Comparison of ENCODE assay signal across 27 cellular contexts in genomic region chr5:177141496-177141895, GRCh38. TPM values are rescaled to one million over a fixed set of nuclear protein-coding genes. Genes with fewer than 3 reads are reported as not detected.
A peak's percentile ranks its signal among the peaks of the same experiment; 100 is the strongest.
DNase-seq lines count a peak whose midpoint lies in the region; ATAC-seq and TF ChIP-seq lines count a peak whose summit lies in the region.
"Had no signal": no experiment of that assay in that cellular context is flagged by ENCODE, and none has a peak within 500 bp of the region (broad histone marks: within the 10 kb centered on the region; RNA-seq: fewer than 3 reads in every experiment).

No MANE protein-coding gene starts in this region.

- no peak for ATAC-seq in GM23338
- ATAC-seq in central memory CD8-positive, alpha-beta T cell (replicated peaks; ENCODE audit: extremely low read depth, poor library complexity, severe bottlenecking), result no peak
- ATAC-seq in GM19023 (IDR thresholded peaks at IDR 0.05; ENCODE audit: unreplicated experiment), result no peak
- ATAC-seq in GM21619 (IDR thresholded peaks at IDR 0.05; ENCODE audit: unreplicated experiment), result no peak
- ATAC-seq: left lobe of liver; stimulated activated naive CD8-positive, alpha-beta T cell treated with anti-CD3 and anti-CD28 coated beads, Interleukin-15, amount 100 ng/mL, for 72 hours had no signal

- peaks cover 8% of the 10 kb centered on the region for H3K4me1 ChIP-seq in GM23338 (ENCODE audit: insufficient read depth)

- TF ChIP-seq CTCF in GM23338 (conservative IDR thresholded peaks at IDR 0.05; ENCODE audit: low read depth in 2 of 2), result no peak
- TF ChIP-seq CTCF in nephron progenitor cell (IDR thresholded peaks at IDR 0.05), result no peak

- peaks cover 100% of the 10 kb centered on the region for H3K79me2 ChIP-seq in GM23338 (replicated peaks; ENCODE audit: insufficient read depth)

- no peak overlapping the region for H3K4me2 ChIP-seq in GM23338

- H3K27ac ChIP-seq in GM23338 (ENCODE audit: low read depth), result 0 out of 2 replicates have a peak overlapping the region, but pooled peaks have one; percentile 18
- H3K27ac ChIP-seq: 22Rv1, C4-2B, esophagus squamous epithelium, Peyer's patch had no signal

- H2AFZ ChIP-seq in GM23338, result no peak overlapping the region

- H3K27ac Mint-ChIP-seq in T-helper 1 cell treated with Interleukin-12 subunit alpha and Interleukin-12 subunit beta and Interleukin-4 antibody, amounts not matched to agents 30 μg/mL and 1 μg/mL, for 36 hours, result peak overlapping the region; percentile 15
- H3K27ac Mint-ChIP-seq in GM23338, result no peak overlapping the region
- H3K27ac Mint-ChIP-seq in central memory CD8-positive, alpha-beta T cell (ENCODE audit: low read depth), result peak overlapping the region; percentile 80
- H3K27ac Mint-ChIP-seq in nephron progenitor cell, result peak overlapping the region; percentile 71
- H3K27ac Mint-ChIP-seq: stimulated activated naive CD8-positive, alpha-beta T cell treated with anti-CD3 and anti-CD28 coated beads, Interleukin-15, amount 100 ng/mL, for 72 hours had no signal

- H3K27me3 Mint-ChIP-seq in T-helper 1 cell treated with Interleukin-12 subunit alpha and Interleukin-12 subunit beta and Interleukin-4 antibody, amounts not matched to agents 30 μg/mL and 1 μg/mL, for 36 hours (ENCODE audit: low read depth), result no peaks in the 10 kb centered on the region
- H3K27me3 Mint-ChIP-seq in GM23338 (ENCODE audit: insufficient read depth, low read depth, poor library complexity) (peaks cover 7% of the 10 kb centered on the region), nephron progenitor cell (ENCODE audit: low read depth, poor library complexity) (peaks cover 3% of the 10 kb centered on the region)
- no peaks in the 10 kb centered on the region for H3K27me3 Mint-ChIP-seq in central memory CD8-positive, alpha-beta T cell
- H3K27me3 Mint-ChIP-seq: naive B cell; stimulated activated naive CD8-positive, alpha-beta T cell treated with anti-CD3 and anti-CD28 coated beads, Interleukin-15, amount 100 ng/mL, for 72 hours had no signal

- peaks cover 37% of the 10 kb centered on the region for H3F3A ChIP-seq in GM23338 (replicated peaks; ENCODE audit: low read depth)

- peaks cover 33% of the 10 kb centered on the region for H3K4me1 Mint-ChIP-seq in T-helper 1 cell treated with Interleukin-12 subunit alpha and Interleukin-12 subunit beta and Interleukin-4 antibody, amounts not matched to agents 30 μg/mL and 1 μg/mL, for 36 hours (ENCODE audit: low read depth)
- peaks cover 7% of the 10 kb centered on the region for H3K4me1 Mint-ChIP-seq in GM23338
- H3K4me1 Mint-ChIP-seq in central memory CD8-positive, alpha-beta T cell, result peaks cover 47% of the 10 kb centered on the region
- peaks cover 37% of the 10 kb centered on the region for H3K4me1 Mint-ChIP-seq in nephron progenitor cell

- H3K27me3 ChIP-seq in GM23338 (ENCODE audit: insufficient read depth), result no peaks in the 10 kb centered on the region
- H3K27me3 ChIP-seq: esophagus squamous epithelium, Peyer's patch had no signal

- peaks cover 62% of the 10 kb centered on the region for H3K36me3 ChIP-seq in GM23338 (ENCODE audit: insufficient read depth)

- peaks cover 92% of the 10 kb centered on the region for H4K20me1 ChIP-seq in GM23338 (replicated peaks; ENCODE audit: insufficient read depth)

- H3K9me2 ChIP-seq in GM23338 (ENCODE audit: insufficient read depth), result no peaks in the 10 kb centered on the region

- DNase-seq in T-helper 1 cell (no peak), GM23338 (ENCODE audit: low spot score) (no peak), nephron progenitor cell (no peak), NCI-H2081 treated with DMSO at 0.1 percent for 48 hours (lab: John Stamatoyannopoulos, UW) (no peak)
- no peak for DNase-seq in central memory CD8-positive, alpha-beta T cell (ENCODE audit: low spot score in 2 of 2)
- DNase-seq: activated CD4-positive, alpha-beta T cell treated with anti-CD3 and anti-CD28 coated beads for 1 hour; activated naive CD4-positive, alpha-beta T cell treated with anti-CD3 and anti-CD28 coated beads, Interleukin-2, amount 50 U/mL, for 16 hours; activated T-cell treated with anti-CD3 and anti-CD28 coated beads for 4 hours; cortex of kidney; esophagus squamous epithelium; hippocampal formation; naive B cell; NCI-H1092 treated with DMSO at 0.1 percent for 48 hours; NCI-H1930; NCI-H2227 treated with DMSO at 0.1 percent for 48 hours; NCI-H69; SIG-M5; stimulated activated naive CD8-positive, alpha-beta T cell treated with anti-CD3 and anti-CD28 coated beads, Interleukin-15, amount 100 ng/mL, for 72 hours had no signal

- H3K4me3 ChIP-seq in GM23338, result no peak overlapping the region
- H3K4me3 ChIP-seq: esophagus squamous epithelium, HAP-1, Peyer's patch, skin epidermis had no signal

- H3K4me3 Mint-ChIP-seq in T-helper 1 cell treated with Interleukin-12 subunit alpha and Interleukin-12 subunit beta and Interleukin-4 antibody, amounts not matched to agents 30 μg/mL and 1 μg/mL, for 36 hours, result no peak overlapping the region
- H3K4me3 Mint-ChIP-seq in GM23338, result no peak overlapping the region
- H3K4me3 Mint-ChIP-seq in central memory CD8-positive, alpha-beta T cell, result peak overlapping the region; percentile 16
- H3K4me3 Mint-ChIP-seq in nephron progenitor cell, result no peak overlapping the region
- H3K4me3 Mint-ChIP-seq: stimulated activated naive CD8-positive, alpha-beta T cell treated with anti-CD3 and anti-CD28 coated beads, Interleukin-15, amount 100 ng/mL, for 72 hours had no signal

- peaks cover 35% of the 10 kb centered on the region for H3K36me3 Mint-ChIP-seq in T-helper 1 cell treated with Interleukin-12 subunit alpha and Interleukin-12 subunit beta and Interleukin-4 antibody, amounts not matched to agents 30 μg/mL and 1 μg/mL, for 36 hours (ENCODE audit: low read depth)
- H3K36me3 Mint-ChIP-seq in GM23338 (ENCODE audit: low read depth) (peaks cover 94% of the 10 kb centered on the region), nephron progenitor cell (ENCODE audit: low read depth) (peaks cover 85% of the 10 kb centered on the region)
- H3K36me3 Mint-ChIP-seq in central memory CD8-positive, alpha-beta T cell (ENCODE audit: insufficient read depth), result peaks cover 70% of the 10 kb centered on the region

- H3K9me3 Mint-ChIP-seq in T-helper 1 cell treated with Interleukin-12 subunit alpha and Interleukin-12 subunit beta and Interleukin-4 antibody, amounts not matched to agents 30 μg/mL and 1 μg/mL, for 36 hours, result no peaks in the 10 kb centered on the region
- H3K9me3 Mint-ChIP-seq in GM23338 (no peaks in the 10 kb centered on the region; the same call in 2 of the 3 replicates), nephron progenitor cell (no peaks in the 10 kb centered on the region)
- H3K9me3 Mint-ChIP-seq in central memory CD8-positive, alpha-beta T cell, result no peaks in the 10 kb centered on the region
- H3K9me3 Mint-ChIP-seq: naive B cell; stimulated activated naive CD8-positive, alpha-beta T cell treated with anti-CD3 and anti-CD28 coated beads, Interleukin-15, amount 100 ng/mL, for 72 hours had no signal

TF ChIP-seq in GM23338, 12 proteins besides CTCF, POLR2A, EP300 and RAD21 (continues in another document):
- no peak for TF ChIP-seq EZH2 (IDR thresholded peaks at IDR 0.05; ENCODE audit: low read depth, unreplicated experiment)
- no peak for TF ChIP-seq REST (IDR thresholded peaks at IDR 0.05; ENCODE audit: unreplicated experiment)
- no peak for TF ChIP-seq JUNB (IDR thresholded peaks at IDR 0.05; ENCODE audit: unreplicated experiment)
- TF ChIP-seq NANOG (IDR thresholded peaks at IDR 0.05; ENCODE audit: borderline replicate concordance), result no peak

RNA-seq across cellular contexts. Expression of gene NSD1, which starts 7.9 kb away (rescaled TPM):
- 85.9 and 106 TPM in 2 replicates for total RNA-seq in GM23338 (2014; rRNA removed; shearing (Covaris generic))
- 82.5 and 96.4 TPM in 2 replicates for polyA plus RNA-seq in GM23338 (2016; fragmentation: Nextera tagmentation; extraction: Ambion mirVana)

RNA-seq across cellular contexts. Expression of gene FGFR4, which starts 54.8 kb away (rescaled TPM):
- total RNA-seq in GM23338 (2014; rRNA removed; shearing (Covaris generic)), result 145 and 150 TPM in 2 replicates
- 40.3 and 43.4 TPM in 2 replicates for polyA plus RNA-seq in GM23338 (2016; fragmentation: Nextera tagmentation; extraction: Ambion mirVana)
